ENCODE assay signal across 28 cellular contexts in the genomic region with DNA sequence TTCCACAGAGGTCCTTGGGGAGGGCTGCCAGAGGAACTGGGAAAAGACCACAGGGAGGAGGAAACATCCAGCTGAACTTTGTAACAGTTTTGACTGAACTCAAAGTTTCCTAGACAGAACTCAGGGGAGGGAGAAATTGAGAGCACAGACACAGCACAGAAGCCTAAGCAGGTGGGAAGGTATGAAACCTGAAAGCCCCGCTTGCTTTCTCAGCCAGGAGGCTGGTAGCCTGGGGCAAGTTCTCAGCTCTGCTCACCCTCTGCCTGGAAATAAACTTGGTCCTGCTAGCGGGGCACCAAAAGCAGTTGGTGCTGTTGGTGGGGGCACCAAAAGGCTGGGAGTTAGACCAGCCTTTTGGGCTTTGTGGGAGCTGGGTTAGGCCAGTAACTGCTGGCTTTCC. TPM values are rescaled to one million over a fixed set of nuclear protein-coding genes. Genes with fewer than 3 reads are reported as not detected.
"Had no signal": no experiment of that assay in that cellular context is flagged by ENCODE, and none has a peak within 500 bp of the region (broad histone marks: within the 10 kb centered on the region; RNA-seq: fewer than 3 reads in every experiment).

No MANE protein-coding gene starts in this region.

- H3K4me2 ChIP-seq: KMS-11 had no signal

- H3K27ac Mint-ChIP-seq: activated CD4-positive, alpha-beta T cell treated with anti-CD3 and anti-CD28 coated beads for 36 hours; activated CD8-positive, alpha-beta T cell treated with anti-CD3 and anti-CD28 coated beads for 36 hours; activated T-cell treated with anti-CD3 and anti-CD28 coated beads, Interleukin-2, amount 50 U/mL, for 72 hours; activated T-helper 2 cell treated with anti-CD3 and anti-CD28 coated beads, Interferon-gamma antibody, Interleukin-2, Interleukin-4, amounts not matched to agents 10 μg/mL and 5 μg/mL and 100 μg/mL, durations not matched to agents 14 hours and 24 hours and 36 hours had no signal

- DNase-seq: activated CD4-positive, alpha-beta T cell treated with anti-CD3 and anti-CD28 coated beads for 36 hours; activated CD8-positive, alpha-beta memory T cell treated with anti-CD3 and anti-CD28 coated beads, Interleukin-2, amount 50 U/mL, for 4 hours; activated CD8-positive, alpha-beta T cell treated with anti-CD3 and anti-CD28 coated beads for 36 hours; activated T-cell treated with anti-CD3 and anti-CD28 coated beads, Interleukin-2, amount 50 U/mL, for 72 hours; aorta; caudate nucleus; MV-4-11; NCI-H1092 treated with DMSO at 0.1 percent for 48 hours; NCI-H1417 treated with DMSO at 0.1 percent for 48 hours; NCI-H1694 treated with DMSO at 0.1 percent for 48 hours; NCI-H2029 treated with DMSO at 0.1 percent for 48 hours; NCI-H446; NCI-H524; NCI-H774; RPMI8226; T-helper 1 cell; WERI-Rb-1 had no signal

- H3K9me3 Mint-ChIP-seq: activated CD8-positive, alpha-beta T cell treated with anti-CD3 and anti-CD28 coated beads for 36 hours; activated T-cell treated with anti-CD3 and anti-CD28 coated beads, Interleukin-2, amount 50 U/mL, for 72 hours; activated T-helper 2 cell treated with anti-CD3 and anti-CD28 coated beads, Interferon-gamma antibody, Interleukin-2, Interleukin-4, amounts not matched to agents 10 μg/mL and 5 μg/mL and 100 μg/mL, durations not matched to agents 14 hours and 24 hours and 36 hours had no signal

- H3K4me3 Mint-ChIP-seq: activated CD4-positive, alpha-beta T cell treated with anti-CD3 and anti-CD28 coated beads for 36 hours; activated CD8-positive, alpha-beta T cell treated with anti-CD3 and anti-CD28 coated beads for 36 hours; activated naive CD4-positive, alpha-beta T cell treated with anti-CD3 and anti-CD28 coated beads, Interleukin-2, amount 50 U/mL, for 24 hours; activated T-cell treated with anti-CD3 and anti-CD28 coated beads, Interleukin-2, amount 50 U/mL, for 72 hours had no signal

- H3K27me3 ChIP-seq: breast epithelium had no signal

- H3K4me1 ChIP-seq: breast epithelium had no signal

- H3K9ac ChIP-seq: KMS-11 had no signal

- H3K36me3 ChIP-seq: breast epithelium, WERI-Rb-1 had no signal

- H3K4me3 ChIP-seq: breast epithelium, SK-N-MC had no signal

- ATAC-seq: activated CD4-positive, alpha-beta T cell treated with anti-CD3 and anti-CD28 coated beads for 36 hours; activated CD8-positive, alpha-beta T cell treated with anti-CD3 and anti-CD28 coated beads for 36 hours; activated T-cell treated with anti-CD3 and anti-CD28 coated beads, Interleukin-2, amount 50 U/mL, for 72 hours; Panc1; Right ventricle myocardium inferior had no signal

- H3K27me3 Mint-ChIP-seq: activated CD4-positive, alpha-beta T cell treated with anti-CD3 and anti-CD28 coated beads for 36 hours had no signal

- H3K27ac ChIP-seq: breast epithelium, KMS-11, SK-N-MC, WERI-Rb-1 had no signal

RNA-seq across cellular contexts. Expression of a gene that starts 25.9 kb away (rescaled TPM):
- total RNA-seq: activated CD8-positive, alpha-beta T cell treated with anti-CD3 and anti-CD28 coated beads for 36 hours; activated T-cell treated with anti-CD3 and anti-CD28 coated beads, Interleukin-2, amount 50 U/mL, for 72 hours; aorta; breast epithelium; cerebellum; MCF 10A; OCI-LY7; Right ventricle myocardium inferior; T-helper 2 cell treated with Interferon-gamma antibody and Interleukin-4, amounts not matched to agents 100 ng/mL and 5 ng/mL, for 36 hours had no signal

RNA-seq across cellular contexts. Expression of a gene that starts 45.9 kb away (rescaled TPM):
- total RNA-seq: activated CD4-positive, alpha-beta T cell treated with anti-CD3 and anti-CD28 coated beads for 36 hours; activated CD8-positive, alpha-beta T cell treated with anti-CD3 and anti-CD28 coated beads for 36 hours; activated T-cell treated with anti-CD3 and anti-CD28 coated beads, Interleukin-2, amount 50 U/mL, for 72 hours; activated T-helper 2 cell treated with anti-CD3 and anti-CD28 coated beads, Interferon-gamma antibody, Interleukin-2, Interleukin-4, amounts not matched to agents 10 μg/mL and 5 μg/mL and 100 μg/mL, durations not matched to agents 14 hours and 24 hours and 36 hours; aorta; breast epithelium; cerebellum; MCF 10A; OCI-LY7; Right ventricle myocardium inferior; T-helper 2 cell treated with Interferon-gamma antibody and Interleukin-4, amounts not matched to agents 100 ng/mL and 5 ng/mL, for 36 hours had no signal
